8 cellular contexts compared by ENCODE assay signal in the genomic region with DNA sequence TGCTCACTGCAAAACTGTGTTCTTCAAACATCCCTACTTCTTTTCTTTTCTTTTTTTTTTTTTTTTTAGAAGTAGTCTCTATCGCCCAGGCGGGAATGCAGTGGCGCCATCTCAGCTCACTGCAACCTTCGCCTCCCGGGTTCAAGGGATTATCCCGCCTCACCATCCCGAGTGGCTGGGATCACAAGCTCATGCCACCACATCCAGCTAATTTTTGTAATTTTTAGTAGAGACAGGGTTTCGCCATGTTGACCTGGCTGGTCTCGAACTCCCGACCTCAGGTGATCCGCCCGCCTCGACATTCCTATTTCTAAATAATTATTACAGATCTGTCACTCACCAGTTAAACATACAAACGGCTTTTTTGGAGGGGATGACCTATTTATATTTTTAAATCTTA. TPM values are rescaled to one million over a fixed set of nuclear protein-coding genes. Genes with fewer than 3 reads are reported as not detected.
DNase-seq lines count a peak whose midpoint lies in the region; ATAC-seq, FAIRE-seq and TF ChIP-seq lines count a peak whose summit lies in the region.

No MANE protein-coding gene starts in this region.

- H3K4me2 ChIP-seq in keratinocyte (ENCODE audit: control insufficient read depth, extremely low read depth, insufficient read depth, low read depth, low read length) = peak overlapping the region; percentile 100

- H3K27ac ChIP-seq in keratinocyte (ENCODE audit: control insufficient read depth, insufficient read depth, low read length) (peak overlapping the region; percentile 100), stomach smooth muscle (ENCODE audit: low read length) (no peak overlapping the region)

- peak overlapping the region; percentile 56 to 99 (median 98) for H3K4me3 ChIP-seq in keratinocyte (ENCODE audit: control insufficient read depth in 2 of 3, extremely low read depth in 1 of 3, insufficient read depth in 2 of 3, low read depth in 1 of 3, low read length in 3 of 3)
- peak overlapping the region; percentile 82 to 98 for H3K4me3 ChIP-seq in stomach smooth muscle (ENCODE audit: low read length in 2 of 2)

- dilution Hi-C loops in keratinocyte (cut with MboI; ENCODE audit: extremely low pct_ligation_motif_present, low sequenced_read_pairs) = no loop called here

- DNase-seq in T-helper 1 cell = no peak
- no peak for DNase-seq in keratinocyte (ENCODE audit: low read depth, low spot score)
- DNase-seq in retina = no peak

- peaks cover 6 to 10% of the 10 kb centered on the region in 2 experiments for H3K36me3 ChIP-seq in keratinocyte (ENCODE audit: control insufficient read depth in 2 of 2, extremely low read depth in 1 of 2, insufficient read depth in 2 of 2, low read length in 2 of 2)
- H3K36me3 ChIP-seq in stomach smooth muscle (ENCODE audit: control insufficient read depth in 2 of 2, insufficient read depth in 2 of 2, low read length in 2 of 2) = peaks cover 3 to 5% of the 10 kb centered on the region in 2 donors

- H3K9me3 ChIP-seq in keratinocyte (ENCODE audit: control insufficient read depth, low read depth, low read length) (no peaks in the 10 kb centered on the region), stomach smooth muscle (ENCODE audit: control insufficient read depth in 2 of 2, low read length in 2 of 2) (no peaks in the 10 kb centered on the region)

- peak overlapping the region; percentile 99 for H3K27ac Mint-ChIP-seq in T-helper 1 cell treated with Interleukin-12 subunit alpha and Interleukin-12 subunit beta and Interleukin-4 antibody, amounts not matched to agents 30 μg/mL and 1 μg/mL, for 36 hours
- H3K27ac Mint-ChIP-seq in activated naive CD8-positive, alpha-beta T cell = peak overlapping the region; percentile 99

- no peaks in the 10 kb centered on the region for H3K27me3 Mint-ChIP-seq in T-helper 1 cell treated with Interleukin-12 subunit alpha and Interleukin-12 subunit beta and Interleukin-4 antibody, amounts not matched to agents 30 μg/mL and 1 μg/mL, for 36 hours (ENCODE audit: low read depth)
- H3K27me3 Mint-ChIP-seq in activated naive CD8-positive, alpha-beta T cell = no peaks in the 10 kb centered on the region

- peaks cover 2% of the 10 kb centered on the region for H3K9me1 ChIP-seq in keratinocyte (ENCODE audit: control insufficient read depth, extremely low read depth, insufficient read depth, low read length)

- no peak for TF ChIP-seq CTCF in keratinocyte (optimal IDR thresholded peaks at IDR 0.05 in 1 of 3, IDR thresholded peaks at IDR 0.05 in 1 of 3, conservative IDR thresholded peaks at IDR 0.05 in 1 of 3; ENCODE audit: extremely low read depth in 1 of 3, insufficient read depth in 2 of 3, low read length in 3 of 3)

- H3K4me1 ChIP-seq in keratinocyte (ENCODE audit: control insufficient read depth, extremely low read depth, insufficient read depth, low read length) (peaks cover 25% of the 10 kb centered on the region), stomach smooth muscle (ENCODE audit: control insufficient read depth, insufficient read depth, low read length) (peaks cover 43% of the 10 kb centered on the region)

- FAIRE-seq in keratinocyte (lab: Jason Lieb, UNC) = no peak

- H3K4me3 Mint-ChIP-seq in T-helper 1 cell treated with Interleukin-12 subunit alpha and Interleukin-12 subunit beta and Interleukin-4 antibody, amounts not matched to agents 30 μg/mL and 1 μg/mL, for 36 hours = peak overlapping the region; percentile 99
- H3K4me3 Mint-ChIP-seq in activated naive CD8-positive, alpha-beta T cell = peak overlapping the region; percentile 97

- peaks cover 49% of the 10 kb centered on the region for H3K4me1 Mint-ChIP-seq in T-helper 1 cell treated with Interleukin-12 subunit alpha and Interleukin-12 subunit beta and Interleukin-4 antibody, amounts not matched to agents 30 μg/mL and 1 μg/mL, for 36 hours (ENCODE audit: low read depth)
- peaks cover 55% of the 10 kb centered on the region for H3K4me1 Mint-ChIP-seq in activated naive CD8-positive, alpha-beta T cell (ENCODE audit: low read depth)

- peaks cover 34% of the 10 kb centered on the region for H3K36me3 Mint-ChIP-seq in T-helper 1 cell treated with Interleukin-12 subunit alpha and Interleukin-12 subunit beta and Interleukin-4 antibody, amounts not matched to agents 30 μg/mL and 1 μg/mL, for 36 hours (ENCODE audit: low read depth)
- H3K36me3 Mint-ChIP-seq in activated naive CD8-positive, alpha-beta T cell = peaks cover 5% of the 10 kb centered on the region

- peaks cover 52% of the 10 kb centered on the region for H3K79me2 ChIP-seq in keratinocyte (ENCODE audit: control insufficient read depth, insufficient read depth, low read length)

- peak overlapping the region; percentile 99 for H3K9ac ChIP-seq in keratinocyte (ENCODE audit: control insufficient read depth, extremely low read depth, insufficient read depth, low read length)
- peak overlapping the region; percentile 89 to 93 for H3K9ac ChIP-seq in stomach smooth muscle (ENCODE audit: low read length in 2 of 2)

- no peak for ATAC-seq in HG02885 (IDR thresholded peaks at IDR 0.05; ENCODE audit: poor library complexity, unreplicated experiment)
- no peak for ATAC-seq in GM19328 (IDR thresholded peaks at IDR 0.05; ENCODE audit: unreplicated experiment)

- H2AFZ ChIP-seq in keratinocyte (ENCODE audit: control insufficient read depth, low read length) = no peak overlapping the region

- H4K20me1 ChIP-seq in keratinocyte (ENCODE audit: control insufficient read depth, extremely low read depth, insufficient read depth, low read length) = no peaks in the 10 kb centered on the region

- H3K27me3 ChIP-seq in keratinocyte (ENCODE audit: control insufficient read depth, extremely low read depth, insufficient read depth, low read length) = no peaks in the 10 kb centered on the region
- no peaks in the 10 kb centered on the region for H3K27me3 ChIP-seq in stomach smooth muscle (ENCODE audit: control insufficient read depth in 1 of 2, insufficient read depth in 2 of 2, low read length in 2 of 2)

- no peaks in the 10 kb centered on the region for H3K9me3 Mint-ChIP-seq in T-helper 1 cell treated with Interleukin-12 subunit alpha and Interleukin-12 subunit beta and Interleukin-4 antibody, amounts not matched to agents 30 μg/mL and 1 μg/mL, for 36 hours
- no peaks in the 10 kb centered on the region for H3K9me3 Mint-ChIP-seq in activated naive CD8-positive, alpha-beta T cell (ENCODE audit: low read depth)

RNA-seq across cellular contexts. Expression of gene RNASEK, which starts 1.0 kb away (rescaled TPM):
- polyA plus RNA-seq in keratinocyte = 87.0 to 267 TPM (median 99.7 TPM) in 3 replicates
- 43.9 TPM for polyA plus RNA-seq in keratinocyte (2011; ENCODE audit: low read depth)
- polyA plus RNA-seq in keratinocyte (2011; cell fraction: cytosol; rRNA removed) = 161 and 215 TPM in 2 replicates
- polyA plus RNA-seq in keratinocyte (2011; cell fraction: nucleus; rRNA removed) = 74.7 and 90.0 TPM in 2 replicates
- polyA plus RNA-seq in keratinocyte (2012; ENCODE audit: low replicate concordance) = 396 and 610 TPM in 2 replicates
- polyA minus RNA-seq in keratinocyte = 51.4 to 165 TPM (median 70.6 TPM) in 3 replicates
- polyA minus RNA-seq in keratinocyte (2011; cell fraction: cytosol; rRNA and poly(A)+ RNA removed) = 175 TPM
- polyA minus RNA-seq in keratinocyte (2011; cell fraction: nucleus; rRNA and poly(A)+ RNA removed) = 60.8 and 61.2 TPM in 2 replicates

RNA-seq across cellular contexts. Expression of gene BCL6B, which starts 11.4 kb away (rescaled TPM):
- polyA plus RNA-seq in keratinocyte = not detected in 3 replicates
- polyA plus RNA-seq in keratinocyte (2011; ENCODE audit: low read depth) = 0.17 TPM
- polyA plus RNA-seq in keratinocyte (2011; cell fraction: cytosol; rRNA removed) = not detected in 2 replicates
- polyA plus RNA-seq in keratinocyte (2011; cell fraction: nucleus; rRNA removed) = not detected in 2 replicates
- polyA plus RNA-seq in keratinocyte (2012; ENCODE audit: low replicate concordance) = 0.13 TPM in 1 of 2 replicates, not detected in the other
- not detected in 3 replicates for polyA minus RNA-seq in keratinocyte
- polyA minus RNA-seq in keratinocyte (2011; cell fraction: cytosol; rRNA and poly(A)+ RNA removed) = not detected
- not detected in 2 replicates for polyA minus RNA-seq in keratinocyte (2011; cell fraction: nucleus; rRNA and poly(A)+ RNA removed)

RNA-seq across cellular contexts. Expression of gene ALOX12, which starts 15.6 kb away (rescaled TPM):
- 0.19 to 0.35 TPM (median 0.22 TPM) in 3 replicates for polyA plus RNA-seq in keratinocyte
- not detected for polyA plus RNA-seq in keratinocyte (2011; ENCODE audit: low read depth)
- 0.18 and 0.22 TPM in 2 replicates for polyA plus RNA-seq in keratinocyte (2011; cell fraction: cytosol; rRNA removed)
- polyA plus RNA-seq in keratinocyte (2011; cell fraction: nucleus; rRNA removed) = 0.20 and 0.33 TPM in 2 replicates
- 0.41 and 0.85 TPM in 2 replicates for polyA plus RNA-seq in keratinocyte (2012; ENCODE audit: low replicate concordance)
- 0.13 to 0.20 TPM in 2 of 3 replicates, not detected in the other for polyA minus RNA-seq in keratinocyte
- polyA minus RNA-seq in keratinocyte (2011; cell fraction: cytosol; rRNA and poly(A)+ RNA removed) = not detected
- polyA minus RNA-seq in keratinocyte (2011; cell fraction: nucleus; rRNA and poly(A)+ RNA removed) = not detected in 2 replicates

RNA-seq across cellular contexts. Expression of gene SLC16A13, which starts 24.4 kb away (rescaled TPM):
- 2.2 to 6.9 TPM (median 2.7 TPM) in 3 replicates for polyA plus RNA-seq in keratinocyte
- 1.8 TPM for polyA plus RNA-seq in keratinocyte (2011; ENCODE audit: low read depth)
- polyA plus RNA-seq in keratinocyte (2011; cell fraction: cytosol; rRNA removed) = 1.7 and 2.5 TPM in 2 replicates
- 10.5 and 11.0 TPM in 2 replicates for polyA plus RNA-seq in keratinocyte (2011; cell fraction: nucleus; rRNA removed)
- 5.0 and 7.4 TPM in 2 replicates for polyA plus RNA-seq in keratinocyte (2012; ENCODE audit: low replicate concordance)
- polyA minus RNA-seq in keratinocyte = 3.6 to 19.2 TPM (median 4.0 TPM) in 3 replicates
- polyA minus RNA-seq in keratinocyte (2011; cell fraction: cytosol; rRNA and poly(A)+ RNA removed) = 3.3 TPM
- 6.5 and 9.2 TPM in 2 replicates for polyA minus RNA-seq in keratinocyte (2011; cell fraction: nucleus; rRNA and poly(A)+ RNA removed)

RNA-seq across cellular contexts. Expression of gene SLC16A11, which starts 32.5 kb away (rescaled TPM):
- 0.09 TPM in 1 of 3 replicates, not detected in the others for polyA plus RNA-seq in keratinocyte
- not detected for polyA plus RNA-seq in keratinocyte (2011; ENCODE audit: low read depth)
- not detected in 2 replicates for polyA plus RNA-seq in keratinocyte (2011; cell fraction: cytosol; rRNA removed)
- not detected in 2 replicates for polyA plus RNA-seq in keratinocyte (2011; cell fraction: nucleus; rRNA removed)
- polyA plus RNA-seq in keratinocyte (2012; ENCODE audit: low replicate concordance) = 0.21 and 0.23 TPM in 2 replicates
- polyA minus RNA-seq in keratinocyte = not detected in 3 replicates
- polyA minus RNA-seq in keratinocyte (2011; cell fraction: cytosol; rRNA and poly(A)+ RNA removed) = not detected
- not detected in 2 replicates for polyA minus RNA-seq in keratinocyte (2011; cell fraction: nucleus; rRNA and poly(A)+ RNA removed)
